In genomic region chr20:63071541-63072181, GRCh38 we compare ENCODE assay signal across 8 cellular contexts.
DNase-seq lines count a peak whose midpoint lies in the region; ATAC-seq, FAIRE-seq and TF ChIP-seq lines count a peak whose summit lies in the region.

No MANE protein-coding gene starts in this region.

- H3K27ac Mint-ChIP-seq in nephron progenitor cell (no peak overlapping the region), type B pancreatic cell (no peak overlapping the region)

- no peak overlapping the region for H3K4me3 Mint-ChIP-seq in nephron progenitor cell
- H3K4me3 Mint-ChIP-seq in type B pancreatic cell = no peak overlapping the region

- peaks cover 8% of the 10 kb centered on the region; the same call in 1 of the 2 replicates for H3K9me3 ChIP-seq in MG63
- H3K9me3 ChIP-seq in adrenal gland (replicated peaks in 1 of 3) = no peaks in the 10 kb centered on the region

- H3K4me3 ChIP-seq in MG63 (no peak overlapping the region), adrenal gland (no peak overlapping the region)

- TF ChIP-seq POLR2A in adrenal gland (IDR thresholded peaks at IDR 0.05) = no peak

- ATAC-seq in GM21723 (IDR thresholded peaks at IDR 0.05; ENCODE audit: unreplicated experiment) = no peak

- H3K27me3 Mint-ChIP-seq in nephron progenitor cell (ENCODE audit: low read depth, poor library complexity) (peaks cover 82% of the 10 kb centered on the region), type B pancreatic cell (peaks cover 67% of the 10 kb centered on the region)

- 11 to 27% (median 19%) methylated on average over 11 to 40 of the region's 40 CpGs for WGBS in adrenal gland, 4 donors

- H3K4me1 ChIP-seq in adrenal gland (replicated peaks in 1 of 2) = peaks cover 0 to 4% of the 10 kb centered on the region in 2 donors

- H3K9me3 Mint-ChIP-seq in nephron progenitor cell = peaks cover 19% of the 10 kb centered on the region
- H3K9me3 Mint-ChIP-seq in type B pancreatic cell = no peaks in the 10 kb centered on the region

- intact Hi-C loops in adrenal gland (cut with DNase I) = no loop called here

- H3K36me3 Mint-ChIP-seq in nephron progenitor cell (ENCODE audit: low read depth) (no peaks in the 10 kb centered on the region), type B pancreatic cell (no peaks in the 10 kb centered on the region)

- TF ChIP-seq CTCF in D721Med (IDR thresholded peaks at IDR 0.05; ENCODE audit: insufficient read depth, missing control alignments) = no peak
- no peak for TF ChIP-seq CTCF in nephron progenitor cell (IDR thresholded peaks at IDR 0.05)
- no peak for TF ChIP-seq CTCF in type B pancreatic cell (conservative IDR thresholded peaks at IDR 0.05)
- no peak for TF ChIP-seq CTCF in adrenal gland (IDR thresholded peaks at IDR 0.05)

- FAIRE-seq in D721Med (lab: Jason Lieb, UNC) = no peak

- DNase-seq in D721Med (ENCODE audit: insufficient read length, low spot score) (peak; percentile 83), MG63 (peak; percentile 90), astrocyte of the hippocampus (ENCODE audit: low read depth, low spot score) (peak; percentile 27), nephron progenitor cell (peak; percentile 65), NOMO-1 treated with DMSO at 0.1 percent for 48 hours (lab: John Stamatoyannopoulos, UW; ENCODE audit: unreplicated experiment) (no peak), type B pancreatic cell (ENCODE audit: extremely low spot score, unreplicated experiment) (no peak), adrenal gland (no peak)

- H3K27me3 ChIP-seq in MG63 (peaks cover 10% of the 10 kb centered on the region; the same call in 1 of the 2 replicates), adrenal gland (peaks cover 24% of the 10 kb centered on the region)

- H3K27ac ChIP-seq in adrenal gland = no peak overlapping the region

- H3K4me1 Mint-ChIP-seq in nephron progenitor cell (no peaks in the 10 kb centered on the region), type B pancreatic cell (ENCODE audit: unreplicated experiment) (no peaks in the 10 kb centered on the region)

- H3K36me3 ChIP-seq in MG63 (no peaks in the 10 kb centered on the region), adrenal gland (replicated peaks in 1 of 2) (no peaks in the 10 kb centered on the region)

Comparison
In these comparisons a context has a peak if more than half of its experiments do, and no peak if none do; other contexts are left out.
1. DNase-seq: peak in D721Med (single experiment), MG63 (single experiment), astrocyte of the hippocampus (single experiment) and nephron progenitor cell (single experiment); none in NOMO-1 treated with DMSO at 0.1 percent for 48 hours (single experiment), type B pancreatic cell (single experiment) and adrenal gland (0 of 7).